Comparison of ENCODE assay signal across 1 cellular context in genomic region chr2:69090008-69090407, GRCh38.
TF ChIP-seq lines count a peak whose summit lies in the region.

No MANE protein-coding gene starts in this region.

TF ChIP-seq in IMR-90, 13 proteins besides CTCF, POLR2A, EP300 and RAD21 (continued from another document):
- no peak for TF ChIP-seq ELK1 (IDR thresholded peaks at IDR 0.05; ENCODE audit: borderline replicate concordance, low read depth, low read length)
- no peak for TF ChIP-seq BHLHE40 (IDR thresholded peaks at IDR 0.05; ENCODE audit: low read depth, low read length)
- TF ChIP-seq MAFK (IDR thresholded peaks at IDR 0.05; ENCODE audit: low read depth, low read length): no peak
- TF ChIP-seq CHD1 (IDR thresholded peaks at IDR 0.05; ENCODE audit: low read depth, low read length): no peak
- no peak for TF ChIP-seq MAZ (IDR thresholded peaks at IDR 0.05; ENCODE audit: borderline replicate concordance, low read depth, low read length)
- TF ChIP-seq MXI1 (IDR thresholded peaks at IDR 0.05; ENCODE audit: borderline replicate concordance, low read depth, low read length): no peak
- no peak for TF ChIP-seq USF2 (IDR thresholded peaks at IDR 0.05; ENCODE audit: low read depth, low read length)
